ENCODE assay signal across 9 cellular contexts in genomic region chr17:3794890-3795757, GRCh38.
A peak's percentile ranks its signal among the peaks of the same experiment; 100 is the strongest.
DNase-seq lines count a peak whose midpoint lies in the region; ATAC-seq and TF ChIP-seq lines count a peak whose summit lies in the region.
"Had no signal": no experiment of that assay in that cellular context is flagged by ENCODE, and none has a peak within 500 bp of the region (broad histone marks: within the 10 kb centered on the region; RNA-seq: fewer than 3 reads in every experiment).

No MANE protein-coding gene starts in this region.

- H3K27me3 ChIP-seq in MM.1S (replicated peaks; ENCODE audit: insufficient read depth, low read length), result no peaks in the 10 kb centered on the region

- no peaks in the 10 kb centered on the region for H3K36me3 ChIP-seq in MM.1S (replicated peaks; ENCODE audit: insufficient read depth, low read length)

- no peaks in the 10 kb centered on the region for H3K4me1 ChIP-seq in MM.1S (ENCODE audit: low read length)

- TF ChIP-seq CTCF in MM.1S (IDR thresholded peaks at IDR 0.05; ENCODE audit: low read length), result no peak

- H4K20me1 ChIP-seq in MM.1S (ENCODE audit: insufficient read depth, low read length), result no peaks in the 10 kb centered on the region

- H3F3A ChIP-seq in MM.1S (ENCODE audit: insufficient read depth, low read length), result no peaks in the 10 kb centered on the region

- H3K4me2 ChIP-seq in MM.1S (ENCODE audit: low read depth, low read length), result no peak overlapping the region

- H3K9ac ChIP-seq in MM.1S (ENCODE audit: low read length), result no peak overlapping the region

- H3K27ac ChIP-seq in MM.1S (ENCODE audit: low read length), result no peak overlapping the region

- H3K79me2 ChIP-seq in MM.1S (ENCODE audit: low read length), result no peaks in the 10 kb centered on the region

- no peak overlapping the region for H2AFZ ChIP-seq in MM.1S (ENCODE audit: low read length)

- no peaks in the 10 kb centered on the region for H3K9me3 ChIP-seq in MM.1S (replicated peaks; ENCODE audit: insufficient read depth, low read length)

- H3K9me2 ChIP-seq in MM.1S (replicated peaks; ENCODE audit: insufficient read depth, low read length), result no peaks in the 10 kb centered on the region

- ATAC-seq in activated CD4-positive, CD25-positive, alpha-beta regulatory T cell treated with anti-CD3 and anti-CD28 coated beads, Interleukin-2, amount 50 U/mL, for 24 hours, result peak; percentile 64
- ATAC-seq in GM18498 (IDR thresholded peaks at IDR 0.05; ENCODE audit: unreplicated experiment), result no peak

- no peak overlapping the region for H3K4me3 ChIP-seq in MM.1S (ENCODE audit: low read length)

- DNase-seq in activated CD4-positive, CD25-positive, alpha-beta regulatory T cell (lab: John Stamatoyannopoulos, UW), result no peak
- DNase-seq in activated CD8-positive, alpha-beta memory T cell treated with anti-CD3 and anti-CD28 coated beads, Interleukin-2, amount 50 U/mL, for 24 hours (ENCODE audit: extremely low read depth), result peak; percentile 29
- peak; percentile 48 for DNase-seq in iPS-NIHi11 (ENCODE audit: low spot score)
- DNase-seq in stimulated activated CD8-positive, alpha-beta memory T cell treated with anti-CD3 and anti-CD28 coated beads, Interleukin-7, amount 100 ng/mL, for 48 hours (ENCODE audit: extremely low read depth in 1 of 2, low read depth in 1 of 2), result peak; percentile 63 to 70
- DNase-seq in MM.1S, result no peak
- no peak for DNase-seq in superior temporal gyrus (ENCODE audit: extremely low spot score)
- DNase-seq: ACHN had no signal

Comparison
In these comparisons a context has a peak if more than half of its experiments do, and no peak if none do; other contexts are left out.
1. DNase-seq: peak in activated CD8-positive, alpha-beta memory T cell treated with anti-CD3 and anti-CD28 coated beads, Interleukin-2, amount 50 U/mL, for 24 hours (single experiment), iPS-NIHi11 (single experiment) and stimulated activated CD8-positive, alpha-beta memory T cell treated with anti-CD3 and anti-CD28 coated beads, Interleukin-7, amount 100 ng/mL, for 48 hours (2 of 2); none in activated CD4-positive, CD25-positive, alpha-beta regulatory T cell (0 of 4), MM.1S (single experiment) and superior temporal gyrus (single experiment).